Comparison of ENCODE assay signal across 1 cellular context in genomic region chr5:43066799-43067741, GRCh38.
TF ChIP-seq lines count a peak whose summit lies in the region.

No MANE protein-coding gene starts in this region.

TF ChIP-seq in K562, 482 proteins besides CTCF, POLR2A, EP300 and RAD21 (continued from another document and continues in another):
- TF ChIP-seq ZNF318 (IDR thresholded peaks at IDR 0.05; ENCODE audit: borderline replicate concordance in 1 of 2, low read depth in 1 of 2) (no peak), RB1 (IDR thresholded peaks at IDR 0.05; ENCODE audit: low read depth) (peak; percentile 53; the same call in 1 of the 2 replicates), ZSCAN32 (CRISPR knock-in tag; IDR thresholded peaks at IDR 0.05) (no peak), ZNF354B (CRISPR knock-in tag; IDR thresholded peaks at IDR 0.05) (no peak), ZMIZ1 (IDR thresholded peaks at IDR 0.05; ENCODE audit: low read depth in 2 of 2, low read length in 2 of 2) (no peak), JUNB (CRISPR knock-in tag; conservative IDR thresholded peaks at IDR 0.05) (no peak), CEBPB (tag; IDR thresholded peaks at IDR 0.05) (0 out of 2 replicates have a peak, but pooled peaks have one; percentile 56), MTF1 (CRISPR knock-in tag; IDR thresholded peaks at IDR 0.05; ENCODE audit: borderline replicate concordance) (no peak), POLR2AphosphoS5 (IDR thresholded peaks at IDR 0.05; ENCODE audit: control insufficient read depth, insufficient read depth, low read depth, low read length) (peak; percentile 53), CTBP1 (IDR thresholded peaks at IDR 0.05; ENCODE audit: borderline replicate concordance) (0 out of 2 replicates have a peak, but pooled peaks have one; percentile 28), NR1H2 (CRISPR knock-in tag; IDR thresholded peaks at IDR 0.05) (no peak; the same call in 1 of the 2 replicates), SMAD1 (IDR thresholded peaks at IDR 0.05; ENCODE audit: low read depth, low read length, partially characterized antibody) (peak; percentile 60), CBX1 (IDR thresholded peaks at IDR 0.05; ENCODE audit: low read depth) (no peak), ZBTB2 (IDR thresholded peaks at IDR 0.05) (no peak; the same call in 1 of the 2 replicates), ZNF347 (CRISPR knock-in tag; IDR thresholded peaks at IDR 0.05; ENCODE audit: low read depth) (no peak), ZNF609 (CRISPR knock-in tag; IDR thresholded peaks at IDR 0.05; ENCODE audit: borderline replicate concordance) (0 out of 2 replicates have a peak, but pooled peaks have one; percentile 79), CEBPG (CRISPR knock-in tag; IDR thresholded peaks at IDR 0.05) (no peak), CEBPG (tag; conservative IDR thresholded peaks at IDR 0.05 in 1 of 2, IDR thresholded peaks at IDR 0.05 in 1 of 2) (no peak), KLF13 (tag; IDR thresholded peaks at IDR 0.05; ENCODE audit: borderline replicate concordance, low read depth) (no peak), GMEB1 (CRISPR knock-in tag; IDR thresholded peaks at IDR 0.05) (no peak), ZNF436 (CRISPR knock-in tag; IDR thresholded peaks at IDR 0.05) (no peak), GTF3C2 (IDR thresholded peaks at IDR 0.05; ENCODE audit: borderline replicate concordance, extremely low read depth, insufficient read length) (no peak), HSF4 (CRISPR knock-in tag; IDR thresholded peaks at IDR 0.05; ENCODE audit: borderline replicate concordance) (no peak), EGR1 (conservative IDR thresholded peaks at IDR 0.05) (no peak), ZNF146 (CRISPR knock-in tag; IDR thresholded peaks at IDR 0.05; ENCODE audit: unreplicated experiment) (no peak), NCOA2 (IDR thresholded peaks at IDR 0.05; ENCODE audit: partially characterized antibody in 2 of 2) (no peak), RNF219 (CRISPR knock-in tag; IDR thresholded peaks at IDR 0.05) (no peak)
